9 cellular contexts compared by ENCODE assay signal in genomic region chr10:14751576-14752330, GRCh38. TPM values are rescaled to one million over a fixed set of nuclear protein-coding genes. Genes with fewer than 3 reads are reported as not detected.
DNase-seq lines count a peak whose midpoint lies in the region; ATAC-seq, FAIRE-seq and TF ChIP-seq lines count a peak whose summit lies in the region.
"Had no signal": no experiment of that assay in that cellular context is flagged by ENCODE, and none has a peak within 500 bp of the region (broad histone marks: within the 10 kb centered on the region; RNA-seq: fewer than 3 reads in every experiment).

No MANE protein-coding gene starts in this region.

- TF ChIP-seq CTCF in GM23338 (conservative IDR thresholded peaks at IDR 0.05; ENCODE audit: low read depth in 2 of 2) (no peak), SU-DHL-6 (IDR thresholded peaks at IDR 0.05; ENCODE audit: insufficient read depth, low read length, poor library complexity, severe bottlenecking) (no peak)

- no peak overlapping the region for H3K4me2 ChIP-seq in GM23338
- H3K4me2 ChIP-seq in SU-DHL-6 (ENCODE audit: low read depth, low read length, poor library complexity, severe bottlenecking) = peak overlapping the region; percentile 6

- no peaks in the 10 kb centered on the region for H3K27me3 ChIP-seq in GM23338 (ENCODE audit: insufficient read depth)
- H3K27me3 ChIP-seq in SU-DHL-6 (ENCODE audit: low read length) = no peaks in the 10 kb centered on the region

- FAIRE-seq in HTR-8/SVneo (lab: Jason Lieb, UNC) = no peak

- H3K27ac Mint-ChIP-seq in GM23338 = peak overlapping the region; percentile 86

- H4K20me1 ChIP-seq in GM23338 (replicated peaks; ENCODE audit: insufficient read depth) (no peaks in the 10 kb centered on the region), SU-DHL-6 (ENCODE audit: low read depth, low read length) (no peaks in the 10 kb centered on the region)

- no peaks in the 10 kb centered on the region; the same call in 1 of the 2 replicates for H3K4me1 ChIP-seq in GM23338 (ENCODE audit: insufficient read depth)

- H2AFZ ChIP-seq in GM23338 (peak overlapping the region; percentile 92), SU-DHL-6 (ENCODE audit: low read depth, low read length, severe bottlenecking) (peak overlapping the region; percentile 44)

- H3K79me2 ChIP-seq in GM23338 (replicated peaks; ENCODE audit: insufficient read depth) (no peaks in the 10 kb centered on the region), SU-DHL-6 (ENCODE audit: insufficient read depth, low read length) (no peaks in the 10 kb centered on the region)

- peak; percentile 82 for ATAC-seq in GM23338
- ATAC-seq in HG03565 (IDR thresholded peaks at IDR 0.05; ENCODE audit: unreplicated experiment) = no peak

- H3K27me3 Mint-ChIP-seq in GM23338 (ENCODE audit: insufficient read depth, low read depth, poor library complexity) = peaks cover 5% of the 10 kb centered on the region

- H3K4me3 ChIP-seq in GM23338 (no peak overlapping the region), SU-DHL-6 (ENCODE audit: insufficient read depth, low read length, poor library complexity, severe bottlenecking) (no peak overlapping the region)

- no peaks in the 10 kb centered on the region for H3K9me3 Mint-ChIP-seq in GM23338

- H3K27ac ChIP-seq in GM23338 (ENCODE audit: low read depth) (no peak overlapping the region), SU-DHL-6 (ENCODE audit: low read depth, low read length) (no peak overlapping the region)

- no peaks in the 10 kb centered on the region for H3F3A ChIP-seq in GM23338 (replicated peaks; ENCODE audit: low read depth)
- no peaks in the 10 kb centered on the region for H3F3A ChIP-seq in SU-DHL-6 (ENCODE audit: insufficient read depth)

- H3K36me3 Mint-ChIP-seq in GM23338 (ENCODE audit: low read depth) = no peaks in the 10 kb centered on the region

- no peak overlapping the region for H3K4me3 Mint-ChIP-seq in GM23338

- H3K9ac ChIP-seq in SU-DHL-6 (ENCODE audit: low read length) = peak overlapping the region; percentile 14; the same call in 1 of the 2 replicates

- no peaks in the 10 kb centered on the region for H3K9me3 ChIP-seq in SU-DHL-6 (ENCODE audit: insufficient read depth, low read length)

- peaks cover 7% of the 10 kb centered on the region for H3K4me1 Mint-ChIP-seq in GM23338

- H3K9me2 ChIP-seq in GM23338 (ENCODE audit: insufficient read depth) (peaks cover 6% of the 10 kb centered on the region; the same call in 1 of the 2 replicates), SU-DHL-6 (replicated peaks; ENCODE audit: insufficient read depth, low read length) (no peaks in the 10 kb centered on the region)

- H3K36me3 ChIP-seq in GM23338 (ENCODE audit: insufficient read depth) (no peaks in the 10 kb centered on the region), SU-DHL-6 (ENCODE audit: low read length) (no peaks in the 10 kb centered on the region)

- DNase-seq in GM23338 (ENCODE audit: low spot score) (peak; percentile 24), iPS DF 19.7 (ENCODE audit: low read depth, low spot score) (peak; percentile 5), stromal cell of bone marrow (ENCODE audit: low read depth) (peak; percentile 72), HTR-8/SVneo (ENCODE audit: insufficient read length, low spot score) (no peak), D341Med (ENCODE audit: low spot score) (no peak)
- no peak for DNase-seq in effector CD8-positive, alpha-beta T cell (lab: John Stamatoyannopoulos, UW)
- DNase-seq: stimulated activated CD8-positive, alpha-beta memory T cell treated with anti-CD3 and anti-CD28 coated beads, Interleukin-4, amount 100 ng/mL, for 48 hours had no signal

TF ChIP-seq in GM23338, 12 proteins besides CTCF, POLR2A, EP300 and RAD21 (continues in another document):
- TF ChIP-seq ZNF114 (CRISPR knock-in tag; IDR thresholded peaks at IDR 0.05) (no peak), CREB1 (CRISPR knock-in tag; IDR thresholded peaks at IDR 0.05; ENCODE audit: low read depth) (no peak), STAT1 (IDR thresholded peaks at IDR 0.05; ENCODE audit: unreplicated experiment) (no peak), REST (IDR thresholded peaks at IDR 0.05; ENCODE audit: unreplicated experiment) (no peak), ZNF331 (CRISPR knock-in tag; IDR thresholded peaks at IDR 0.05; ENCODE audit: low read depth) (no peak), EZH2 (IDR thresholded peaks at IDR 0.05; ENCODE audit: low read depth, unreplicated experiment) (no peak), JUNB (IDR thresholded peaks at IDR 0.05; ENCODE audit: unreplicated experiment) (no peak), ZNF462 (CRISPR knock-in tag; IDR thresholded peaks at IDR 0.05) (no peak)

RNA-seq across cellular contexts. Expression of gene FAM107B, which starts 22.9 kb away (rescaled TPM):
- 17.6 and 20.5 TPM in 2 replicates for total RNA-seq in GM23338 (2014; rRNA removed; shearing (Covaris generic))
- 11.0 and 16.0 TPM in 2 replicates for polyA plus RNA-seq in GM23338 (2016; fragmentation: Nextera tagmentation; extraction: Ambion mirVana)

Comparison
In these comparisons a context has a peak if more than half of its experiments do, and no peak if none do; other contexts are left out.
1. DNase-seq: peak in GM23338 (single experiment), iPS DF 19.7 (single experiment) and stromal cell of bone marrow (single experiment); none in HTR-8/SVneo (single experiment), D341Med (single experiment) and effector CD8-positive, alpha-beta T cell (single experiment).